In genomic region chr14:102805454-102805891, GRCh38 we compare ENCODE assay signal across 9 cellular contexts. TPM values are rescaled to one million over a fixed set of nuclear protein-coding genes. Genes with fewer than 3 reads are reported as not detected.
DNase-seq lines count a peak whose midpoint lies in the region; ATAC-seq and TF ChIP-seq lines count a peak whose summit lies in the region.
"Had no signal": no experiment of that assay in that cellular context is flagged by ENCODE, and none has a peak within 500 bp of the region (broad histone marks: within the 10 kb centered on the region; RNA-seq: fewer than 3 reads in every experiment).

No MANE protein-coding gene starts in this region.

- peaks cover 41 to 63% of the 10 kb centered on the region in 2 donors for H3K4me1 Mint-ChIP-seq in immature natural killer cell

- H3K9me3 Mint-ChIP-seq in immature natural killer cell = no peaks in the 10 kb centered on the region

- H3K4me3 Mint-ChIP-seq in immature natural killer cell = peak overlapping the region; percentile 41 to 76 (median 62)

- no peaks in the 10 kb centered on the region for H3K4me1 ChIP-seq in right atrium auricular region

- no peaks in the 10 kb centered on the region for H3K27me3 ChIP-seq in right atrium auricular region

- CTCF ChIA-PET in GM10248 (lab: Yijun Ruan, JAX) = interaction anchor here (1.0 to 2.5 kb wide), 5 partner anchors 9 to 111 kb away, joined by 3 to 14 read pairs (median 6); no protein-coding TSS in a partner anchor

- H3K27ac Mint-ChIP-seq in immature natural killer cell = peak overlapping the region; percentile 72 to 94 (median 82)

- no peak overlapping the region for H3K4me3 ChIP-seq in right atrium auricular region
- H3K4me3 ChIP-seq: thoracic aorta had no signal

- no peak overlapping the region for H3K27ac ChIP-seq in right atrium auricular region
- H3K27ac ChIP-seq: thoracic aorta had no signal

- no peaks in the 10 kb centered on the region for H3K36me3 Mint-ChIP-seq in immature natural killer cell

- ATAC-seq in HG03135 (IDR thresholded peaks at IDR 0.05; ENCODE audit: unreplicated experiment) = peak; percentile 42

- TF ChIP-seq CTCF in GM10248 (IDR thresholded peaks at IDR 0.05; ENCODE audit: control extremely low read depth, extremely low read depth, low read depth, missing control alignments) = no peak
- no peak for TF ChIP-seq CTCF in right atrium auricular region (IDR thresholded peaks at IDR 0.05)

- no peaks in the 10 kb centered on the region for H3K9me3 ChIP-seq in right atrium auricular region
- H3K9me3 ChIP-seq: thoracic aorta had no signal

- no peaks in the 10 kb centered on the region for H3K36me3 ChIP-seq in right atrium auricular region
- H3K36me3 ChIP-seq: thoracic aorta had no signal

- peak; percentile 48 for DNase-seq in GM10248 (ENCODE audit: extremely low spot score)
- DNase-seq in activated CD4-positive, alpha-beta T cell treated with anti-CD3 and anti-CD28 coated beads, Interleukin-2, amount 50 U/mL, for 1 hour = peak; percentile 27
- peak; percentile 21 to 35 (median 22) for DNase-seq in immature natural killer cell
- DNase-seq in NCI-H1694 (lab: John Stamatoyannopoulos, UW) = no peak
- DNase-seq in putamen (ENCODE audit: low spot score) = no peak
- DNase-seq in right atrium auricular region (ENCODE audit: low spot score) = no peak
- no peak for DNase-seq in RKO (ENCODE audit: low spot score)

- peaks cover 0 to 2% (median 0%) of the 10 kb centered on the region in 3 donors for H3K27me3 Mint-ChIP-seq in immature natural killer cell (ENCODE audit: low read depth in 3 of 3)

- POLR2A ChIA-PET in GM10248 (lab: Yijun Ruan, JAX) = interaction anchor here (0.6 kb wide), 1 partner anchor 13 kb away, joined by 3 read pairs; no protein-coding TSS in a partner anchor

RNA-seq across cellular contexts. Expression of gene TRAF3, which starts 28.2 kb away (rescaled TPM):
- 10 to 100 TPM in 1 of 3 donors, 1 to 10 TPM in 2; 9.2 to 12.8 (median 9.3) TPM for polyA plus RNA-seq in immature natural killer cell
- total RNA-seq in right atrium auricular region = 1 to 10 TPM; 9.1 to 10.0 TPM

Comparison
In these comparisons a context has a peak if more than half of its experiments do, and no peak if none do; other contexts are left out.
1. DNase-seq: peak in GM10248 (single experiment), activated CD4-positive, alpha-beta T cell treated with anti-CD3 and anti-CD28 coated beads, Interleukin-2, amount 50 U/mL, for 1 hour (single experiment) and immature natural killer cell (3 of 3); none in NCI-H1694 (single experiment), putamen (single experiment), right atrium auricular region (single experiment) and RKO (single experiment).